27 cellular contexts compared by ENCODE assay signal in genomic region chr22:23690713-23691112, GRCh38. TPM values are rescaled to one million over a fixed set of nuclear protein-coding genes. Genes with fewer than 3 reads are reported as not detected.
DNase-seq lines count a peak whose midpoint lies in the region; ATAC-seq and TF ChIP-seq lines count a peak whose summit lies in the region.
"Had no signal": no experiment of that assay in that cellular context is flagged by ENCODE, and none has a peak within 500 bp of the region (broad histone marks: within the 10 kb centered on the region; RNA-seq: fewer than 3 reads in every experiment).

A gene with protein sequence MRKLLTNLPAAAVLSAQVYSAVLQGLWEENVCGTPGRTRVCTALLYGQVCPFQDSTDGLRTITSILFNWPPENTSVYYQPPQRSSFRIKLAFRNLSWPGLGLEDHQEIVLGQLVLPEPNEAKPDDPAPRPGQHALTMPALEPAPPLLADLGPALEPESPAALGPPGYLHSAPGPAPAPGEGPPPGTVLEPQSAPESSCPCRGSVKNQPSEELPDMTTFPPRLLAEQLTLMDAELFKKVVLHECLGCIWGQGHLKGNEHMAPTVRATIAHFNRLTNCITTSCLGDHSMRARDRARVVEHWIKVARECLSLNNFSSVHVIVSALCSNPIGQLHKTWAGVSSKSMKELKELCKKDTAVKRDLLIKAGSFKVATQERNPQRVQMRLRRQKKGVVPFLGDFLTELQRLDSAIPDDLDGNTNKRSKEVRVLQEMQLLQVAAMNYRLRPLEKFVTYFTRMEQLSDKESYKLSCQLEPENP (plus strand): TSS chr22:23691013. CDS start chr22:23692031, 1,018 bp downstream.

- intact Hi-C loops in activated CD4-positive, alpha-beta T cell treated with anti-CD3 and anti-CD28 coated beads for 36 hours (cut with DNase I, micrococcal nuclease) = no loop called here
- intact Hi-C loops in CD14-positive monocyte (cut with micrococcal nuclease) = no loop called here

- H3K4me1 Mint-ChIP-seq in activated CD4-positive, alpha-beta T cell treated with anti-CD3 and anti-CD28 coated beads for 36 hours = peaks cover 10% of the 10 kb centered on the region
- H3K4me1 Mint-ChIP-seq in CD14-positive monocyte (peaks cover 13% of the 10 kb centered on the region), T-cell (peaks cover 18 to 24% (median 19%) of the 10 kb centered on the region in 3 donors), naive B cell (peaks cover 8 to 11% (median 9%) of the 10 kb centered on the region in 3 donors)

- no peak within 1 kb of the TSS for H3K27ac Mint-ChIP-seq in activated CD4-positive, alpha-beta T cell treated with anti-CD3 and anti-CD28 coated beads for 36 hours
- peak within 1 kb of the TSS in 4 of 7 donors; percentile 7 to 35 (median 18) for H3K27ac Mint-ChIP-seq in CD14-positive monocyte
- H3K27ac Mint-ChIP-seq in T-cell = peak within 1 kb of the TSS in 1 of 2 donors; percentile 34
- peak within 1 kb of the TSS in 5 of 6 donors; percentile 20 to 60 (median 34) for H3K27ac Mint-ChIP-seq in naive B cell
- H3K27ac Mint-ChIP-seq: stimulated activated naive CD8-positive, alpha-beta T cell treated with anti-CD3 and anti-CD28 coated beads, Interleukin-15, Interleukin-2, amounts not matched to agents 100 ng/mL and 50 ng/mL, for 24 hours had no signal

- CTCF ChIA-PET in activated CD4-positive, alpha-beta T cell treated with anti-CD3 and anti-CD28 coated beads for 36 hours (lab: Charles Lee) = interaction anchor here (1.1 kb wide), 1 partner anchor 12 kb away, joined by 3 read pairs; no protein-coding TSS in a partner anchor
- CTCF ChIA-PET in T-cell (lab: Charles Lee) = no interaction called here

- POLR2A ChIA-PET in activated CD4-positive, alpha-beta T cell treated with anti-CD3 and anti-CD28 coated beads for 36 hours (lab: Charles Lee) = no interaction called here
- POLR2A ChIA-PET in T-cell (lab: Charles Lee) = no interaction called here

- no peaks in the 10 kb centered on the region for H3K27me3 Mint-ChIP-seq in activated CD4-positive, alpha-beta T cell treated with anti-CD3 and anti-CD28 coated beads for 36 hours
- H3K27me3 Mint-ChIP-seq in CD14-positive monocyte (ENCODE audit: low read depth in 3 of 3) = no peaks in the 10 kb centered on the region
- H3K27me3 Mint-ChIP-seq in T-cell = no peaks in the 10 kb centered on the region
- H3K27me3 Mint-ChIP-seq in naive B cell = no peaks in the 10 kb centered on the region
- H3K27me3 Mint-ChIP-seq: stimulated activated naive CD8-positive, alpha-beta T cell treated with anti-CD3 and anti-CD28 coated beads, Interleukin-15, Interleukin-2, amounts not matched to agents 100 ng/mL and 50 ng/mL, for 24 hours had no signal

- no peak for DNase-seq in activated CD4-positive, alpha-beta T cell treated with anti-CD3 and anti-CD28 coated beads for 36 hours
- no peak for DNase-seq in activated CD4-positive, alpha-beta T cell treated with anti-CD3 and anti-CD28 coated beads for 1 hour
- DNase-seq in CD14-positive monocyte (ENCODE audit: low spot score) (no peak), T-cell (no peak), naive B cell (no peak), NCI-H1092 treated with DMSO at 0.1 percent for 48 hours (lab: John Stamatoyannopoulos, UW) (no peak)
- DNase-seq: activated CD8-positive, alpha-beta memory T cell treated with anti-CD3 and anti-CD28 coated beads, Interleukin-2, amount 50 U/mL, for 48 hours; activated gamma-delta T cell treated with Interleukin-2 at 50 U/mL for 16 hours; AML-193; aorta; central memory CD4-positive, alpha-beta T cell; foreskin fibroblast; GM23248; hippocampal formation; NCI-H1092; NCI-H1930; NCI-H2227 treated with DMSO at 0.1 percent for 48 hours; NCI-H748 treated with DMSO at 0.1 percent for 48 hours; nucleus accumbens; stimulated activated CD4-positive, alpha-beta T cell treated with anti-CD3 and anti-CD28 coated beads, Interleukin-4, amount 100 ng/mL, for 4 hours had no signal

- no peaks in the 10 kb centered on the region for H3K9me3 Mint-ChIP-seq in activated CD4-positive, alpha-beta T cell treated with anti-CD3 and anti-CD28 coated beads for 36 hours (ENCODE audit: low read depth)
- H3K9me3 Mint-ChIP-seq in CD14-positive monocyte (no peaks in the 10 kb centered on the region), T-cell (no peaks in the 10 kb centered on the region), naive B cell (no peaks in the 10 kb centered on the region)
- H3K9me3 Mint-ChIP-seq: stimulated activated naive CD8-positive, alpha-beta T cell treated with anti-CD3 and anti-CD28 coated beads, Interleukin-15, Interleukin-2, amounts not matched to agents 100 ng/mL and 50 ng/mL, for 24 hours had no signal

- no peak within 1 kb of the TSS for H3K4me3 Mint-ChIP-seq in activated CD4-positive, alpha-beta T cell treated with anti-CD3 and anti-CD28 coated beads for 36 hours
- H3K4me3 Mint-ChIP-seq in CD14-positive monocyte (no peak within 1 kb of the TSS), T-cell (no peak within 1 kb of the TSS), naive B cell (no peak within 1 kb of the TSS)
- H3K4me3 Mint-ChIP-seq: stimulated activated naive CD8-positive, alpha-beta T cell treated with anti-CD3 and anti-CD28 coated beads, Interleukin-15, Interleukin-2, amounts not matched to agents 100 ng/mL and 50 ng/mL, for 24 hours had no signal

- no peak for ATAC-seq in activated CD4-positive, alpha-beta T cell treated with anti-CD3 and anti-CD28 coated beads for 36 hours
- ATAC-seq in T-cell (replicated peaks in 1 of 4) (no peak), naive B cell (ENCODE audit: low read depth in 2 of 2) (no peak), HG02938 (IDR thresholded peaks at IDR 0.05; ENCODE audit: unreplicated experiment) (no peak), GM18907 (IDR thresholded peaks at IDR 0.05; ENCODE audit: unreplicated experiment) (no peak)

- no peak for TF ChIP-seq CTCF in CD14-positive monocyte (IDR thresholded peaks at IDR 0.05)

- peaks cover 17% of the 10 kb centered on the region for H3K36me3 Mint-ChIP-seq in activated CD4-positive, alpha-beta T cell treated with anti-CD3 and anti-CD28 coated beads for 36 hours (ENCODE audit: low read depth)
- H3K36me3 Mint-ChIP-seq in CD14-positive monocyte (peaks cover 63 to 72% of the 10 kb centered on the region in 2 donors), T-cell (peaks cover 30% of the 10 kb centered on the region), naive B cell (peaks cover 3 to 8% of the 10 kb centered on the region in 2 donors)

RNA-seq across cellular contexts. Expression of the gene that starts here (rescaled TPM):
- total RNA-seq in activated CD4-positive, alpha-beta T cell treated with anti-CD3 and anti-CD28 coated beads for 36 hours = 10 to 100 TPM; 13.5 to 14.6 TPM
- 1 to 10 TPM; 2.3 to 2.4 TPM for polyA plus RNA-seq in CD14-positive monocyte
- 10 to 100 TPM; 10.6 to 28.9 (median 13.8) TPM for total RNA-seq in T-cell
- polyA plus RNA-seq in naive B cell (ENCODE audit: low read depth in 6 of 6) = 1 to 10 TPM in 5 of 6 donors, under 1 TPM in 1; 0.78 to 3.9 (median 1.9) TPM
- total RNA-seq: A172, epithelial cell of proximal tubule, GM23248, renal cortical epithelial cell, tibial nerve had no signal
